Comparison of ENCODE assay signal across 1 cellular context in the genomic region with DNA sequence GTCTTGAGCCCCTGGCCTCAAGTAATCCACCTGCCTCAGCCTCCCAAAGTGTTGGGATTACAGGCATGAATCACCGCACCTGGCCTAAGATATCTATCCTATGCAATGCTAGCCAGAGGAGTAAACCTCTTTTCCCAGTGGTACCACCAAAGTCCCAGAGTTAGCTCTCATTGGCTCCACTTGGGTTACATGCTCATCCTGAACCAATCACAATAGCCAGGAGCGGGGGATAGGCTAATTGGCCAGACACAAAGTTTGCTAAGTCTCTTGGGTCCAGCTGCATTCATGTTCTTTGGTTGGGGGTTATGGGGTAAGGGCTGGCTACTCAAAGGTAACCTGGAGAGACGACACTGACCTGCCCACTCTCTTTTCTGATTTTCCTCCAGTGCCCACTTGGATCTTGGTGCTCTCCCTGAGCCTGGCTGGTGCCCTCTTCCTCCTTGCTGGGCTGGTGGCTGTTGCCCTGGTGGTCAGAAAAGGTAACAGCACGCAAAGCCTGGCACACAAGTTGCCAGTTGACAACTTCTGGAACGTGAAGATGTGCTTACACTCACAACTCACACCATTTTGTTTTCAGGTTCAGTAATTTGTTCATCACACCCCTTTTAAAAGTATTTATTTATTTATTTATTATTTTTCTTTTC.
TF ChIP-seq lines count a peak whose summit lies in the region.

No MANE protein-coding gene starts in this region.

TF ChIP-seq in H1, 55 proteins besides CTCF, POLR2A, EP300 and RAD21:
- TF ChIP-seq SP1 (IDR thresholded peaks at IDR 0.05; ENCODE audit: low read depth, low read length) (0 out of 2 replicates have a peak, but pooled peaks have one; percentile 28), FOSL1 (IDR thresholded peaks at IDR 0.05; ENCODE audit: insufficient read depth, low read depth, low read length) (no peak)
